7 cellular contexts compared by ENCODE assay signal in genomic region chrX:43349363-43349762, GRCh38.
DNase-seq lines count a peak whose midpoint lies in the region; ATAC-seq and TF ChIP-seq lines count a peak whose summit lies in the region.

No MANE protein-coding gene starts in this region.

- no peaks in the 10 kb centered on the region for H3K27me3 Mint-ChIP-seq in activated CD4-positive, alpha-beta T cell treated with anti-CD3 and anti-CD28 coated beads, Interleukin-2, amount 10 ng/mL, durations not matched to agents 7 days and 5 days

- no peak overlapping the region for H3K4me3 Mint-ChIP-seq in activated CD4-positive, alpha-beta T cell treated with anti-CD3 and anti-CD28 coated beads, Interleukin-2, amount 10 ng/mL, durations not matched to agents 7 days and 5 days

- ATAC-seq in GM19467 (IDR thresholded peaks at IDR 0.05; ENCODE audit: unreplicated experiment): peak; percentile 62

- peak; percentile 63 for TF ChIP-seq CTCF in LNCAP (IDR thresholded peaks at IDR 0.05)
- TF ChIP-seq CTCF in fibroblast of villous mesenchyme (IDR thresholded peaks at IDR 0.05; ENCODE audit: insufficient read depth, low read depth, low read length): peak; percentile 66

- no peaks in the 10 kb centered on the region for H3K9me3 Mint-ChIP-seq in activated CD4-positive, alpha-beta T cell treated with anti-CD3 and anti-CD28 coated beads, Interleukin-2, amount 10 ng/mL, durations not matched to agents 7 days and 5 days

- H3K36me3 Mint-ChIP-seq in activated CD4-positive, alpha-beta T cell treated with anti-CD3 and anti-CD28 coated beads, Interleukin-2, amount 10 ng/mL, durations not matched to agents 7 days and 5 days (ENCODE audit: low read depth): no peaks in the 10 kb centered on the region

- POLR2A ChIA-PET in activated CD4-positive, alpha-beta T cell treated with anti-CD3 and anti-CD28 coated beads, Interleukin-2, amount 10 ng/mL, durations not matched to agents 7 days and 5 days (lab: Charles Lee): no interaction called here

- H3K4me1 Mint-ChIP-seq in activated CD4-positive, alpha-beta T cell treated with anti-CD3 and anti-CD28 coated beads, Interleukin-2, amount 10 ng/mL, durations not matched to agents 7 days and 5 days: no peaks in the 10 kb centered on the region

- CTCF ChIA-PET in activated CD4-positive, alpha-beta T cell treated with anti-CD3 and anti-CD28 coated beads, Interleukin-2, amount 10 ng/mL, durations not matched to agents 7 days and 5 days (lab: Charles Lee): interaction anchor here (0.8 to 2.0 kb wide), 2 partner anchors 208 to 1634 kb away, joined by 4 to 11 read pairs; no protein-coding TSS in a partner anchor

- no peak overlapping the region for H3K4me3 ChIP-seq in fibroblast of villous mesenchyme (ENCODE audit: low read depth, low read length)

- peak; percentile 24 for DNase-seq in EH (ENCODE audit: low read depth)
- DNase-seq in activated CD4-positive, alpha-beta T cell treated with anti-CD3 and anti-CD28 coated beads, Interleukin-2, amount 10 ng/mL, durations not matched to agents 7 days and 5 days: peak; percentile 37
- DNase-seq in fibroblast of villous mesenchyme (ENCODE audit: low read depth): peak; percentile 27
- peak; percentile 11 for DNase-seq in stimulated activated CD4-positive, alpha-beta T cell treated with anti-CD3 and anti-CD28 coated beads, Interleukin-12 subunit alpha, Interleukin-12 subunit beta, amount 100 ng/mL, for 4 hours
- no peak for DNase-seq in NCI-H2029 treated with DMSO at 0.1 percent for 48 hours (lab: John Stamatoyannopoulos, UW)

- no peak overlapping the region for H3K27ac Mint-ChIP-seq in activated CD4-positive, alpha-beta T cell treated with anti-CD3 and anti-CD28 coated beads, Interleukin-2, amount 10 ng/mL, durations not matched to agents 7 days and 5 days
